Comparison of ENCODE assay signal across 8 cellular contexts in the genomic region with DNA sequence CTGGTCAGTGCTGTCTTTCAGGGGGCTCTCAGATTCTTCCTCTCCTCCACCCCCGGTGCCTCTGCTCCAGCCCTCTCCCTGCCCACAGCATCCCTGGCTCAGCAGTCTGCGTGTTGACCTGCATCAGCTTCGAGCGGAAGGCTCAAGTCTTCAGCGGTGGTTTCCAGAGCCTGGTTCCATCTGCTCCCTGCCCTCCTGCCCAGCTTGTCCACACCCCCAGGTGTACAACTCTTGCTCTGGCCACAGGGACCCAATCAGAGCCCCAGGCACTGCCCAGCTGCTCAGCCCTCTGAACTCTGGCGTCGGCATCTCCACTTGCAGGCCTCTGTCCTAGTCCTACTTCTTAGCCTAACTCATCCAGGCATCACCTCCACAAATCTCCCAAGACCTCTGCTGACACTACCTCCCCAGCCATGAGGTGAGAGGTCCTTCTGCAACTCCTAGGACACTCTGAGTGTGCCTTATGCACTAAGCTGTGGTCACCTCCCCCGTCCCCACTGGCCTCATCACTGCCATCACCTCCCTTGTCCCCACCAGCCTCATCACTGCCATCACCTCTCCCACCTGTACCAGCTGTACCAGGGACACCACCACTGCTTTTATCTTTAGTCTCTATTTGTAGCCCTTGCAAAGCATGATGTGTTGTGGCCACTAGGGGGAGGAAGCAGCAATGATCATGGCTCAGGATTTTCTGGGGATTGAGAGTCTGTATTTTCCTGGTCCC.
A peak's percentile ranks its signal among the peaks of the same experiment; 100 is the strongest.
DNase-seq lines count a peak whose midpoint lies in the region; ATAC-seq and TF ChIP-seq lines count a peak whose summit lies in the region.

No MANE protein-coding gene starts in this region.

- H3K79me2 ChIP-seq in OCI-LY3 (ENCODE audit: low read length): no peaks in the 10 kb centered on the region

- H3K27ac ChIP-seq in HEK293 (ENCODE audit: extremely low read depth, low read depth, low read length): no peak overlapping the region
- no peak overlapping the region for H3K27ac ChIP-seq in OCI-LY3 (ENCODE audit: low read length)
- no peak overlapping the region for H3K27ac ChIP-seq in heart right ventricle
- no peak overlapping the region for H3K27ac ChIP-seq in sigmoid colon

- peak; percentile 70 for DNase-seq in D341Med (ENCODE audit: low spot score)
- DNase-seq in activated naive CD8-positive, alpha-beta T cell treated with anti-CD3 and anti-CD28 coated beads, Interleukin-2, amount 50 U/mL, for 24 hours: peak; percentile 18
- DNase-seq in heart right ventricle: no peak
- DNase-seq in sigmoid colon: peak; percentile 46
- DNase-seq in NOMO-1 (lab: John Stamatoyannopoulos, UW; ENCODE audit: unreplicated experiment in 2 of 2): no peak

- no peaks in the 10 kb centered on the region for H4K20me1 ChIP-seq in OCI-LY3 (ENCODE audit: insufficient read depth, low read length)

- H3K36me3 Mint-ChIP-seq in activated naive CD8-positive, alpha-beta T cell treated with anti-CD3 and anti-CD28 coated beads, Interleukin-2, amount 50 U/mL, for 24 hours (ENCODE audit: low read depth): no peaks in the 10 kb centered on the region

- H3K9me3 ChIP-seq in HEK293 (ENCODE audit: control insufficient read depth, insufficient read depth, low read depth, low read length): no peaks in the 10 kb centered on the region
- H3K9me3 ChIP-seq in OCI-LY3 (ENCODE audit: insufficient read depth, low read length): no peaks in the 10 kb centered on the region
- H3K9me3 ChIP-seq in heart right ventricle: no peaks in the 10 kb centered on the region
- H3K9me3 ChIP-seq in sigmoid colon: no peaks in the 10 kb centered on the region

- H2AFZ ChIP-seq in OCI-LY3 (ENCODE audit: low read depth, low read length): no peak overlapping the region

- no peak overlapping the region for H3K4me3 Mint-ChIP-seq in activated naive CD8-positive, alpha-beta T cell treated with anti-CD3 and anti-CD28 coated beads, Interleukin-2, amount 50 U/mL, for 24 hours

- no peaks in the 10 kb centered on the region for H3K27me3 Mint-ChIP-seq in activated naive CD8-positive, alpha-beta T cell treated with anti-CD3 and anti-CD28 coated beads, Interleukin-2, amount 50 U/mL, for 24 hours

- no peak overlapping the region for H3K27ac Mint-ChIP-seq in activated naive CD8-positive, alpha-beta T cell treated with anti-CD3 and anti-CD28 coated beads, Interleukin-2, amount 50 U/mL, for 24 hours

- no peaks in the 10 kb centered on the region for H3K36me3 ChIP-seq in HEK293 (ENCODE audit: control insufficient read depth in 2 of 2, insufficient read depth in 1 of 2, low read length in 2 of 2)
- no peaks in the 10 kb centered on the region for H3K36me3 ChIP-seq in OCI-LY3 (replicated peaks; ENCODE audit: low read depth, low read length)
- H3K36me3 ChIP-seq in heart right ventricle: no peaks in the 10 kb centered on the region
- no peaks in the 10 kb centered on the region for H3K36me3 ChIP-seq in sigmoid colon

- H3K27me3 ChIP-seq in OCI-LY3 (ENCODE audit: low read depth, low read length) (no peaks in the 10 kb centered on the region), heart right ventricle (peaks cover 0 to 27% (median 0%) of the 10 kb centered on the region in 7 donors), sigmoid colon (no peaks in the 10 kb centered on the region)

- CTCF ChIA-PET in HEK293 (lab: Yijun Ruan, JAX): interaction anchor here (0.6 to 7.0 kb wide), 17 partner anchors 8 to 637 kb away, joined by 3 to 74 read pairs (median 4); a partner anchor contains a TSS

- TF ChIP-seq EP300 in sigmoid colon (IDR thresholded peaks at IDR 0.05): no peak

- TF ChIP-seq CTCF in HEK293 (tag by site-specific recombination; IDR thresholded peaks at IDR 0.05) (peak; percentile 69), OCI-LY3 (IDR thresholded peaks at IDR 0.05; ENCODE audit: low read depth, low read length) (peak; percentile 74), heart right ventricle (IDR thresholded peaks at IDR 0.05) (peak; percentile 44 to 75 (median 68)), sigmoid colon (IDR thresholded peaks at IDR 0.05) (peak in 3 of 4 experiments; percentile 56 to 71 (median 65))

- H3K9me3 Mint-ChIP-seq in activated naive CD8-positive, alpha-beta T cell treated with anti-CD3 and anti-CD28 coated beads, Interleukin-2, amount 50 U/mL, for 24 hours: no peaks in the 10 kb centered on the region

- POLR2A ChIA-PET in HEK293 (lab: Yijun Ruan, JAX): no interaction called here

- no peaks in the 10 kb centered on the region for H3K4me1 Mint-ChIP-seq in activated naive CD8-positive, alpha-beta T cell treated with anti-CD3 and anti-CD28 coated beads, Interleukin-2, amount 50 U/mL, for 24 hours

- H3K4me3 ChIP-seq in HEK293 (ENCODE audit: low read depth, low read length): no peak overlapping the region
- no peak overlapping the region for H3K4me3 ChIP-seq in OCI-LY3 (ENCODE audit: low read length)
- no peak overlapping the region for H3K4me3 ChIP-seq in heart right ventricle
- no peak overlapping the region for H3K4me3 ChIP-seq in sigmoid colon

- WGBS in heart right ventricle, 2 donors: 77 to 85% methylated on average over 8 of the region's 8 CpGs
- WGBS in sigmoid colon, 2 donors: 81 to 84% methylated on average over 8 of the region's 8 CpGs

- TF ChIP-seq POLR2A in sigmoid colon (IDR thresholded peaks at IDR 0.05): no peak

- H3K4me2 ChIP-seq in OCI-LY3 (ENCODE audit: low read length): no peak overlapping the region

- H3K9ac ChIP-seq in OCI-LY3 (ENCODE audit: low read length): no peak overlapping the region

- H3K4me1 ChIP-seq in HEK293 (ENCODE audit: control insufficient read depth, insufficient read depth, low read length) (no peaks in the 10 kb centered on the region), OCI-LY3 (ENCODE audit: low read length) (no peaks in the 10 kb centered on the region), heart right ventricle (peaks cover 0 to 11% (median 6%) of the 10 kb centered on the region in 9 donors), sigmoid colon (peaks cover 0 to 21% (median 17%) of the 10 kb centered on the region in 4 donors)

- peak; percentile 25 for ATAC-seq in activated naive CD8-positive, alpha-beta T cell treated with anti-CD3 and anti-CD28 coated beads, Interleukin-2, amount 50 U/mL, for 24 hours
- ATAC-seq in heart right ventricle (peak in 6 of 8 donors; percentile 13 to 62 (median 34)), HG03159 (IDR thresholded peaks at IDR 0.05; ENCODE audit: unreplicated experiment) (no peak)

- intact Hi-C loops in heart right ventricle (cut with DNase I) (loop anchor here in 8 of 10 donors (2.0 to 10.0 kb wide), 3 partner anchors 59 to 577 kb away; a partner anchor contains a TSS), sigmoid colon (cut with DNase I) (no loop called here)

TF ChIP-seq in HEK293, 187 proteins besides CTCF, POLR2A, EP300 and RAD21:
- peak; percentile 67 for TF ChIP-seq ZBTB48 (tag by site-specific recombination; IDR thresholded peaks at IDR 0.05)
- peak; percentile 47 for TF ChIP-seq ZNF654 (tag by site-specific recombination; IDR thresholded peaks at IDR 0.05; ENCODE audit: low read depth)
- no peak for TF ChIP-seq KLF10 (tag by site-specific recombination; IDR thresholded peaks at IDR 0.05)

Comparison
In these comparisons a context has a peak if more than half of its experiments do, and no peak if none do; other contexts are left out.
1. DNase-seq: peak in D341Med (single experiment), activated naive CD8-positive, alpha-beta T cell treated with anti-CD3 and anti-CD28 coated beads, Interleukin-2, amount 50 U/mL, for 24 hours (single experiment) and sigmoid colon (single experiment); none in heart right ventricle (0 of 2) and NOMO-1 (0 of 2).
2. Peak in every context shown above with its lines, with median percentiles within 50 percentile points of each other: CTCF ChIP-seq.